Comparison of ENCODE assay signal across 1 cellular context in the genomic region with DNA sequence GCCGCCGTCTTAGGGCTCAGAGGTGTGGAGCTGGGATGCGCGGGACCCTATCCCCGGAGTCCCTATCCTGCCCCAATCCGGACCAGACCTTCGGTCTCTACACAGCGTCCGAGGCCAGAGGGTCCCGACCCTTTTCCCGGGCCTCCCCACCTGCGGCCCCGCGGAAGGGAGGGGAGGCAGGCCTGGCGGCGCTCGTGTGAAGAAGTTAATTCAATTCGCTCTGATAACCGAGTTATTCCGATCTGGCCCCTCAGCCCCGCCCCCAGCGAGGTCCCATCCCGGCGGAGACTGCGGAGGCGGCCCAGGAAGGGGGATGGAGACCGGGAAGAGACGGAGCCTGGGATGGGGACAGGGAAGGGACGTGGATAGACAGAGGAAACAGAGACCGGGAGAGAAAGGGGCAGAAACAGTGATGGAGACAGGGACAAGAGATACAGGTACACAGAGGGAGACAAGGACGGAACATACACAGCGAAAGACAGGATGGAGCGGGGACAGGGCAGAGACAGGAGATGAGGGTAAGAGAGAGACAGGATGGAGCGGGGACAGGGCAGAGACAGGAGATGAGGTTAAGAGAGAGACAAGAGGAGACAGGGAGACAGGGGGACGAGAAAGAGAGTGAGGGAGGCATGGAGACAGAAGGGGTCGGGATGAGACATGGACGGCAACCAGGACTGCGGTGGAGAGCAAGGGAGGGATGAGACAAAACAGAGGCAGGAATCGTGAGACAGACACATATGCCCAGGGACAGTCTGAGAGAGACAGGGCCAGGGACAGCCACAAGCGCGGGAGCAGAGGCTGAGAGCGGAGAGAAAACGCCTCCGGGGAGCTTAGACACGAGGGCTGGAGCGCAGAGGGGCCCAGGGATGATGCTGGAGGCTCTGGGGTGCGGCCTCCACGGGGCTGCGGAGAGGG.
A peak's percentile ranks its signal among the peaks of the same experiment; 100 is the strongest.
TF ChIP-seq lines count a peak whose summit lies in the region.

No MANE protein-coding gene starts in this region.

TF ChIP-seq in WTC11, 78 proteins besides CTCF, POLR2A, EP300 and RAD21 (continued from another document):
- TF ChIP-seq, protein P1, sequence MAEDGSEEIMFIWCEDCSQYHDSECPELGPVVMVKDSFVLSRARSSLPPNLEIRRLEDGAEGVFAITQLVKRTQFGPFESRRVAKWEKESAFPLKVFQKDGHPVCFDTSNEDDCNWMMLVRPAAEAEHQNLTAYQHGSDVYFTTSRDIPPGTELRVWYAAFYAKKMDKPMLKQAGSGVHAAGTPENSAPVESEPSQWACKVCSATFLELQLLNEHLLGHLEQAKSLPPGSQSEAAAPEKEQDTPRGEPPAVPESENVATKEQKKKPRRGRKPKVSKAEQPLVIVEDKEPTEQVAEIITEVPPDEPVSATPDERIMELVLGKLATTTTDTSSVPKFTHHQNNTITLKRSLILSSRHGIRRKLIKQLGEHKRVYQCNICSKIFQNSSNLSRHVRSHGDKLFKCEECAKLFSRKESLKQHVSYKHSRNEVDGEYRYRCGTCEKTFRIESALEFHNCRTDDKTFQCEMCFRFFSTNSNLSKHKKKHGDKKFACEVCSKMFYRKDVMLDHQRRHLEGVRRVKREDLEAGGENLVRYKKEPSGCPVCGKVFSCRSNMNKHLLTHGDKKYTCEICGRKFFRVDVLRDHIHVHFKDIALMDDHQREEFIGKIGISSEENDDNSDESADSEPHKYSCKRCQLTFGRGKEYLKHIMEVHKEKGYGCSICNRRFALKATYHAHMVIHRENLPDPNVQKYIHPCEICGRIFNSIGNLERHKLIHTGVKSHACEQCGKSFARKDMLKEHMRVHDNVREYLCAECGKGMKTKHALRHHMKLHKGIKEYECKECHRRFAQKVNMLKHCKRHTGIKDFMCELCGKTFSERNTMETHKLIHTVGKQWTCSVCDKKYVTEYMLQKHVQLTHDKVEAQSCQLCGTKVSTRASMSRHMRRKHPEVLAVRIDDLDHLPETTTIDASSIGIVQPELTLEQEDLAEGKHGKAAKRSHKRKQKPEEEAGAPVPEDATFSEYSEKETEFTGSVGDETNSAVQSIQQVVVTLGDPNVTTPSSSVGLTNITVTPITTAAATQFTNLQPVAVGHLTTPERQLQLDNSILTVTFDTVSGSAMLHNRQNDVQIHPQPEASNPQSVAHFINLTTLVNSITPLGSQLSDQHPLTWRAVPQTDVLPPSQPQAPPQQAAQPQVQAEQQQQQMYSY (CRISPR knock-in tag; IDR thresholded peaks at IDR 0.05), result peak; percentile 95
- TF ChIP-seq, protein P2, sequence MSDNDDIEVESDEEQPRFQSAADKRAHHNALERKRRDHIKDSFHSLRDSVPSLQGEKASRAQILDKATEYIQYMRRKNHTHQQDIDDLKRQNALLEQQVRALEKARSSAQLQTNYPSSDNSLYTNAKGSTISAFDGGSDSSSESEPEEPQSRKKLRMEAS (CRISPR knock-in tag; IDR thresholded peaks at IDR 0.05), result peak; percentile 45
- TF ChIP-seq, protein P3, sequence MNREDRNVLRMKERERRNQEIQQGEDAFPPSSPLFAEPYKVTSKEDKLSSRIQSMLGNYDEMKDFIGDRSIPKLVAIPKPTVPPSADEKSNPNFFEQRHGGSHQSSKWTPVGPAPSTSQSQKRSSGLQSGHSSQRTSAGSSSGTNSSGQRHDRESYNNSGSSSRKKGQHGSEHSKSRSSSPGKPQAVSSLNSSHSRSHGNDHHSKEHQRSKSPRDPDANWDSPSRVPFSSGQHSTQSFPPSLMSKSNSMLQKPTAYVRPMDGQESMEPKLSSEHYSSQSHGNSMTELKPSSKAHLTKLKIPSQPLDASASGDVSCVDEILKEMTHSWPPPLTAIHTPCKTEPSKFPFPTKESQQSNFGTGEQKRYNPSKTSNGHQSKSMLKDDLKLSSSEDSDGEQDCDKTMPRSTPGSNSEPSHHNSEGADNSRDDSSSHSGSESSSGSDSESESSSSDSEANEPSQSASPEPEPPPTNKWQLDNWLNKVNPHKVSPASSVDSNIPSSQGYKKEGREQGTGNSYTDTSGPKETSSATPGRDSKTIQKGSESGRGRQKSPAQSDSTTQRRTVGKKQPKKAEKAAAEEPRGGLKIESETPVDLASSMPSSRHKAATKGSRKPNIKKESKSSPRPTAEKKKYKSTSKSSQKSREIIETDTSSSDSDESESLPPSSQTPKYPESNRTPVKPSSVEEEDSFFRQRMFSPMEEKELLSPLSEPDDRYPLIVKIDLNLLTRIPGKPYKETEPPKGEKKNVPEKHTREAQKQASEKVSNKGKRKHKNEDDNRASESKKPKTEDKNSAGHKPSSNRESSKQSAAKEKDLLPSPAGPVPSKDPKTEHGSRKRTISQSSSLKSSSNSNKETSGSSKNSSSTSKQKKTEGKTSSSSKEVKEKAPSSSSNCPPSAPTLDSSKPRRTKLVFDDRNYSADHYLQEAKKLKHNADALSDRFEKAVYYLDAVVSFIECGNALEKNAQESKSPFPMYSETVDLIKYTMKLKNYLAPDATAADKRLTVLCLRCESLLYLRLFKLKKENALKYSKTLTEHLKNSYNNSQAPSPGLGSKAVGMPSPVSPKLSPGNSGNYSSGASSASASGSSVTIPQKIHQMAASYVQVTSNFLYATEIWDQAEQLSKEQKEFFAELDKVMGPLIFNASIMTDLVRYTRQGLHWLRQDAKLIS (CRISPR knock-in tag; IDR thresholded peaks at IDR 0.05; ENCODE audit: borderline replicate concordance), result 0 out of 2 replicates have a peak, but pooled peaks have one; percentile 38
- TF ChIP-seq, protein P4, sequence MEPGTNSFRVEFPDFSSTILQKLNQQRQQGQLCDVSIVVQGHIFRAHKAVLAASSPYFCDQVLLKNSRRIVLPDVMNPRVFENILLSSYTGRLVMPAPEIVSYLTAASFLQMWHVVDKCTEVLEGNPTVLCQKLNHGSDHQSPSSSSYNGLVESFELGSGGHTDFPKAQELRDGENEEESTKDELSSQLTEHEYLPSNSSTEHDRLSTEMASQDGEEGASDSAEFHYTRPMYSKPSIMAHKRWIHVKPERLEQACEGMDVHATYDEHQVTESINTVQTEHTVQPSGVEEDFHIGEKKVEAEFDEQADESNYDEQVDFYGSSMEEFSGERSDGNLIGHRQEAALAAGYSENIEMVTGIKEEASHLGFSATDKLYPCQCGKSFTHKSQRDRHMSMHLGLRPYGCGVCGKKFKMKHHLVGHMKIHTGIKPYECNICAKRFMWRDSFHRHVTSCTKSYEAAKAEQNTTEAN (CRISPR knock-in tag; IDR thresholded peaks at IDR 0.05), result no peak
- TF ChIP-seq SMAD4 (CRISPR knock-in tag; IDR thresholded peaks at IDR 0.05), result no peak
- TF ChIP-seq SP1 (CRISPR knock-in tag; conservative IDR thresholded peaks at IDR 0.05), result peak; percentile 26; the same call in 1 of the 2 replicates
